In the genomic region with DNA sequence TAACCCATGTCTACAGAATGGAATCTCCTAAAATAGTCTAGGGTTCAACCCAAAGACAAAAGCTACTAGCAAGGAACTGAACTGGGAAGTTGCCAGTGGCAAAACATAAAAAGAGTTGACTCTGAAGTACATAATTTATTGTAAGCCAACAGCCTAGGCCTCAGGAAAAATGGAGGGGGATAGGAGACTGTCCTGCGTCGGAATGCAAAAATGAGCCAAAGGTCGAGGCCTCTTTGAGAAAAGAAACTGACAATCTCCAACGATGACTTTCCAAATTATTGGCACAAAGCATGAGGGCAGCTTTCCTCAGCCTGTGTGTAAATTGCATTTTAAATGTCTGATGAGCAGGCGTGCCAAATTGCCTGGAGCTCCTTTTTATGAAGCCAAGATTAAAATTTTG, we compare ENCODE assay signal across 10 cellular contexts. TPM values are rescaled to one million over a fixed set of nuclear protein-coding genes. Genes with fewer than 3 reads are reported as not detected.
DNase-seq lines count a peak whose midpoint lies in the region; ATAC-seq and TF ChIP-seq lines count a peak whose summit lies in the region.
"Had no signal": no experiment of that assay in that cellular context is flagged by ENCODE, and none has a peak within 500 bp of the region (broad histone marks: within the 10 kb centered on the region; RNA-seq: fewer than 3 reads in every experiment).

No MANE protein-coding gene starts in this region.

- H3K79me2 ChIP-seq in Karpas-422 (ENCODE audit: low read length): no peaks in the 10 kb centered on the region

- 24% methylated on average over 5 of the region's 5 CpGs for WGBS in right cardiac atrium

- H3K9ac ChIP-seq in Karpas-422 (ENCODE audit: low read length): no peak overlapping the region

- TF ChIP-seq CTCF in choroid plexus epithelial cell (conservative IDR thresholded peaks at IDR 0.05; ENCODE audit: low read depth, low read length): no peak

- H3K4me2 ChIP-seq in Karpas-422 (ENCODE audit: low read depth, low read length, poor library complexity, severe bottlenecking): no peak overlapping the region

- no peaks in the 10 kb centered on the region for H3K9me2 ChIP-seq in Karpas-422 (replicated peaks; ENCODE audit: insufficient read depth, low read length)

- H3K4me3 Mint-ChIP-seq in T-helper 17 cell: no peak overlapping the region

- no peaks in the 10 kb centered on the region for H4K20me1 ChIP-seq in Karpas-422 (ENCODE audit: insufficient read depth, low read depth, low read length)

- H3K4me1 ChIP-seq in right cardiac atrium (ENCODE audit: control insufficient read depth, insufficient read depth, low read length): no peaks in the 10 kb centered on the region
- H3K4me1 ChIP-seq in Karpas-422 (ENCODE audit: low read length): peaks cover 4% of the 10 kb centered on the region

- H3K27ac Mint-ChIP-seq in T-helper 17 cell: no peak overlapping the region
- H3K27ac Mint-ChIP-seq: activated T-helper 2 cell treated with anti-CD3 and anti-CD28 coated beads, Interferon-gamma antibody, Interleukin-2, Interleukin-4, amounts not matched to agents 10 μg/mL and 5 μg/mL and 100 μg/mL, durations not matched to agents 14 hours and 24 hours and 36 hours had no signal

- peaks cover 10% of the 10 kb centered on the region for H3K36me3 Mint-ChIP-seq in T-helper 17 cell (ENCODE audit: low read depth)

- H3K27me3 Mint-ChIP-seq in T-helper 17 cell: peaks cover 90% of the 10 kb centered on the region

- H3K27ac ChIP-seq in right cardiac atrium (ENCODE audit: low read length) (no peak overlapping the region), Karpas-422 (ENCODE audit: low read length) (no peak overlapping the region)

- no peak for ATAC-seq in right cardiac atrium
- no peak for ATAC-seq in Right ventricle myocardium superior (ENCODE audit: poor library complexity)
- ATAC-seq in T-helper 17 cell: no peak
- no peak for ATAC-seq in GM21737 (IDR thresholded peaks at IDR 0.05; ENCODE audit: unreplicated experiment)

- no peaks in the 10 kb centered on the region for H3K36me3 ChIP-seq in Karpas-422 (ENCODE audit: insufficient read depth, low read length)

- no peaks in the 10 kb centered on the region for H3K9me3 ChIP-seq in right cardiac atrium (ENCODE audit: control insufficient read depth, low read length)
- no peaks in the 10 kb centered on the region for H3K9me3 ChIP-seq in T-helper 17 cell (ENCODE audit: control insufficient read depth, low read length, poor library complexity, severe bottlenecking)
- H3K9me3 ChIP-seq in Karpas-422 (ENCODE audit: low read length): no peaks in the 10 kb centered on the region

- H3K4me3 ChIP-seq in right cardiac atrium (ENCODE audit: low read length): peak overlapping the region; percentile 56
- H3K4me3 ChIP-seq in choroid plexus epithelial cell (ENCODE audit: low read depth, low read length): peak overlapping the region; percentile 90
- no peak overlapping the region for H3K4me3 ChIP-seq in Karpas-422 (ENCODE audit: low read length)

- H2AFZ ChIP-seq in Karpas-422 (ENCODE audit: low read length): no peak overlapping the region

- peak in 1 of 3 donors; percentile 18 for DNase-seq in right cardiac atrium
- no peak for DNase-seq in Right ventricle myocardium superior
- DNase-seq in choroid plexus epithelial cell (ENCODE audit: low read depth): peak; percentile 47
- peak; percentile 22 for DNase-seq in myocyte (ENCODE audit: low read depth)
- DNase-seq in T-helper 17 cell: no peak
- no peak for DNase-seq in activated effector memory CD4-positive, alpha-beta T cell treated with Interleukin-2 at 50 U/mL for 16 hours
- no peak for DNase-seq in Karpas-422
- DNase-seq: effector CD4-positive, alpha-beta T cell had no signal

- peaks cover 43% of the 10 kb centered on the region for H3K4me1 Mint-ChIP-seq in T-helper 17 cell

- H3K27me3 ChIP-seq in right cardiac atrium (ENCODE audit: control insufficient read depth, insufficient read depth) (no peaks in the 10 kb centered on the region), Karpas-422 (ENCODE audit: low read length) (no peaks in the 10 kb centered on the region)

- intact Hi-C loops in right cardiac atrium (cut with DNase I): loop anchor here in 3 of 4 donors (10.0 kb wide), 7 partner anchors 139 to 1349 kb away; no protein-coding TSS in a partner anchor
- intact Hi-C loops in Right ventricle myocardium superior (cut with DNase I): no loop called here

RNA-seq across cellular contexts. Expression of a gene that starts 2.1 kb away (rescaled TPM):
- total RNA-seq in right cardiac atrium (10 to 100 TPM in 2 of 4 donors, 1 to 10 TPM in 2; 8.1 to 29.6 (median 9.3) TPM), Right ventricle myocardium superior (10.7 TPM), myocyte (14.6 and 17.7 TPM in 2 replicates), T-helper 17 cell (under 1 TPM in 1 of 2 donors, not detected in 1; 0.08 TPM)
- 5.4 TPM for polyA plus RNA-seq in right cardiac atrium
- 359 TPM for polyA plus RNA-seq in myocyte (2012)
- total RNA-seq in Karpas-422 (2014; rRNA removed; shearing (Covaris generic); ENCODE audit: low replicate concordance): not detected in 2 replicates
- total RNA-seq: activated T-helper 2 cell treated with anti-CD3 and anti-CD28 coated beads, Interferon-gamma antibody, Interleukin-2, Interleukin-4, amounts not matched to agents 10 μg/mL and 5 μg/mL and 100 μg/mL, durations not matched to agents 14 hours and 24 hours and 36 hours had no signal

RNA-seq across cellular contexts. Expression of a gene that starts 39.9 kb away (rescaled TPM):
- total RNA-seq in right cardiac atrium (100 to 1,000 TPM; 763 to 921 (median 836) TPM), Right ventricle myocardium superior (945 TPM), myocyte (260 and 1,028 TPM in 2 replicates), T-helper 17 cell (100 to 1,000 TPM; 189 to 214 TPM)
- 2,071 TPM for polyA plus RNA-seq in right cardiac atrium
- 482 TPM for polyA plus RNA-seq in myocyte (2012)
- total RNA-seq in Karpas-422 (2014; rRNA removed; shearing (Covaris generic); ENCODE audit: low replicate concordance): 161 and 346 TPM in 2 replicates

Comparison
In these comparisons a context has a peak if more than half of its experiments do, and no peak if none do; other contexts are left out.
1. DNase-seq: peak in choroid plexus epithelial cell (single experiment) and myocyte (single experiment); none in Right ventricle myocardium superior (single experiment), T-helper 17 cell (0 of 3), activated effector memory CD4-positive, alpha-beta T cell treated with Interleukin-2 at 50 U/mL for 16 hours (single experiment) and Karpas-422 (single experiment).